ENCODE assay signal across 18 cellular contexts in genomic region chr1:224780736-224781135, GRCh38.
DNase-seq lines count a peak whose midpoint lies in the region; ATAC-seq and TF ChIP-seq lines count a peak whose summit lies in the region.
"Had no signal": no experiment of that assay in that cellular context is flagged by ENCODE, and none has a peak within 500 bp of the region (broad histone marks: within the 10 kb centered on the region; RNA-seq: fewer than 3 reads in every experiment).

No MANE protein-coding gene starts in this region.

- H3K4me1 ChIP-seq in GM23338 (ENCODE audit: insufficient read depth), result peaks cover 36% of the 10 kb centered on the region
- peaks cover 44% of the 10 kb centered on the region for H3K4me1 ChIP-seq in OCI-LY7 (ENCODE audit: insufficient read depth, low read length, poor library complexity, severe bottlenecking)
- peaks cover 23% of the 10 kb centered on the region for H3K4me1 ChIP-seq in iPS-18a (ENCODE audit: control insufficient read depth, low read depth, low read length)
- peaks cover 4 to 6% of the 10 kb centered on the region in 2 experiments for H3K4me1 ChIP-seq in trophoblast cell (ENCODE audit: control insufficient read depth in 1 of 2, insufficient read depth in 2 of 2, low read length in 2 of 2)
- H3K4me1 ChIP-seq: A549, BE2C, Caco-2 had no signal

- no peak overlapping the region for H3K27ac Mint-ChIP-seq in GM23338
- H3K27ac Mint-ChIP-seq in stimulated activated naive B cell treated with anti-CD40 and anti-IgM and Interleukin-4, amounts not matched to agents 10 μg/mL and 1 μg/mL and 100 μg/mL, for 72 hours, result no peak overlapping the region
- no peak overlapping the region for H3K27ac Mint-ChIP-seq in CD4-positive, alpha-beta T cell
- H3K27ac Mint-ChIP-seq: CD8-positive, alpha-beta memory T cell had no signal

- no peak overlapping the region for H2BK5ac ChIP-seq in trophoblast cell (ENCODE audit: low read depth, low read length, poor library complexity)

- DNase-seq in GM23338 (ENCODE audit: low spot score), result peak; percentile 26
- DNase-seq in OCI-LY7 (ENCODE audit: low spot score), result no peak
- DNase-seq in trophoblast cell, result no peak
- DNase-seq in stimulated activated naive B cell treated with anti-CD40 and anti-IgM and Interleukin-4, amounts not matched to agents 10 μg/mL and 1 μg/mL and 100 μg/mL, for 72 hours, result no peak
- no peak for DNase-seq in anterior cingulate cortex (lab: John Stamatoyannopoulos, UW)
- DNase-seq in CD4-positive, alpha-beta T cell, result no peak
- DNase-seq: BE2C; Caco-2; CD8-positive, alpha-beta memory T cell; GOT3; HCEC 1CT had no signal

- CTCF ChIA-PET in OCI-LY7 (lab: Charles Lee; ENCODE audit: unreplicated experiment), result interaction anchor here (0.7 kb wide), 1 partner anchor 192 kb away, joined by 3 read pairs; no protein-coding TSS in a partner anchor
- CTCF ChIA-PET in CD4-positive, alpha-beta T cell (lab: Charles Lee), result no interaction called here

- H2AK5ac ChIP-seq in trophoblast cell (ENCODE audit: low read length), result no peak overlapping the region

- H3K4me3 ChIP-seq in GM23338 (no peak overlapping the region), OCI-LY7 (ENCODE audit: low read depth, low read length, poor library complexity, severe bottlenecking) (no peak overlapping the region), iPS-18a (ENCODE audit: low read length) (peak overlapping the region; percentile 3), trophoblast cell (ENCODE audit: low read depth, low read length) (no peak overlapping the region)
- H3K4me3 ChIP-seq: A549, GM12878 had no signal

- H3K4me3 Mint-ChIP-seq in GM23338, result no peak overlapping the region
- no peak overlapping the region for H3K4me3 Mint-ChIP-seq in stimulated activated naive B cell treated with anti-CD40 and anti-IgM and Interleukin-4, amounts not matched to agents 10 μg/mL and 1 μg/mL and 100 μg/mL, for 72 hours
- H3K4me3 Mint-ChIP-seq in CD4-positive, alpha-beta T cell, result no peak overlapping the region
- H3K4me3 Mint-ChIP-seq: CD8-positive, alpha-beta memory T cell had no signal

- H3K9me2 ChIP-seq in GM23338 (ENCODE audit: insufficient read depth) (peaks cover 5% of the 10 kb centered on the region; the same call in 1 of the 2 replicates), OCI-LY7 (ENCODE audit: insufficient read depth, low read length) (no peaks in the 10 kb centered on the region)

- POLR2A ChIA-PET in OCI-LY7 (lab: Charles Lee), result interaction anchor here (0.8 kb wide), 1 partner anchor 61 kb away, joined by 8 read pairs; no protein-coding TSS in a partner anchor
- POLR2A ChIA-PET in CD4-positive, alpha-beta T cell (lab: Charles Lee), result no interaction called here

- H2BK120ac ChIP-seq in trophoblast cell (ENCODE audit: insufficient read depth, low read length, poor library complexity), result no peak overlapping the region

- H3K4me2 ChIP-seq in GM23338 (peak overlapping the region; percentile 19), OCI-LY7 (ENCODE audit: low read length) (no peak overlapping the region), trophoblast cell (ENCODE audit: low read length) (no peak overlapping the region)
- H3K4me2 ChIP-seq: A549 had no signal

- H3K9me3 Mint-ChIP-seq in GM23338, result no peaks in the 10 kb centered on the region; the same call in 2 of the 3 replicates
- H3K9me3 Mint-ChIP-seq in stimulated activated naive B cell treated with anti-CD40 and anti-IgM and Interleukin-4, amounts not matched to agents 10 μg/mL and 1 μg/mL and 100 μg/mL, for 72 hours, result peaks cover 0 to 5% of the 10 kb centered on the region in 2 donors
- H3K9me3 Mint-ChIP-seq in CD4-positive, alpha-beta T cell, result no peaks in the 10 kb centered on the region
- H3K9me3 Mint-ChIP-seq: CD8-positive, alpha-beta memory T cell had no signal

- H3K23ac ChIP-seq in trophoblast cell (ENCODE audit: low read length), result peak overlapping the region; percentile 78

- H4K12ac ChIP-seq in trophoblast cell (ENCODE audit: low read depth, low read length), result no peak overlapping the region

- intact Hi-C loops in OCI-LY7 (cut with micrococcal nuclease; ENCODE audit: unreplicated experiment), result no loop called here
- intact Hi-C loops in CD4-positive, alpha-beta T cell (cut with DNase I, micrococcal nuclease), result no loop called here

- H3F3A ChIP-seq in GM23338 (replicated peaks; ENCODE audit: low read depth), result no peaks in the 10 kb centered on the region; the same call in 1 of the 2 replicates

- H4K8ac ChIP-seq in trophoblast cell (ENCODE audit: low read depth, low read length), result no peak overlapping the region

- no peak overlapping the region for H3K27ac ChIP-seq in GM23338 (ENCODE audit: low read depth)
- H3K27ac ChIP-seq in OCI-LY7 (ENCODE audit: low read depth, low read length, poor library complexity, severe bottlenecking), result no peak overlapping the region
- H3K27ac ChIP-seq in iPS-18a (ENCODE audit: low read length), result no peak overlapping the region
- no peak overlapping the region for H3K27ac ChIP-seq in trophoblast cell (ENCODE audit: low read depth, low read length)
- no peak overlapping the region for H3K27ac ChIP-seq in CD4-positive, alpha-beta T cell (ENCODE audit: low read depth, low read length)
- H3K27ac ChIP-seq: A549, C4-2B, KMS-11 had no signal

- no peak overlapping the region for H3K4ac ChIP-seq in trophoblast cell (ENCODE audit: low read depth, low read length)

- no peak overlapping the region for H4K91ac ChIP-seq in trophoblast cell (ENCODE audit: low read depth, low read length)

- no peak for TF ChIP-seq CTCF in GM23338 (conservative IDR thresholded peaks at IDR 0.05; ENCODE audit: low read depth in 2 of 2)
- no peak for TF ChIP-seq CTCF in OCI-LY7 (conservative IDR thresholded peaks at IDR 0.05; ENCODE audit: low read length)
- no peak for TF ChIP-seq CTCF in CD4-positive, alpha-beta T cell (IDR thresholded peaks at IDR 0.05)

- H3K27me3 Mint-ChIP-seq in GM23338 (ENCODE audit: insufficient read depth, low read depth, poor library complexity), result no peaks in the 10 kb centered on the region
- no peaks in the 10 kb centered on the region for H3K27me3 Mint-ChIP-seq in stimulated activated naive B cell treated with anti-CD40 and anti-IgM and Interleukin-4, amounts not matched to agents 10 μg/mL and 1 μg/mL and 100 μg/mL, for 72 hours
- H3K27me3 Mint-ChIP-seq in CD4-positive, alpha-beta T cell, result no peaks in the 10 kb centered on the region

- H3K36me3 ChIP-seq in GM23338 (ENCODE audit: insufficient read depth), result no peaks in the 10 kb centered on the region
- H3K36me3 ChIP-seq in OCI-LY7 (ENCODE audit: insufficient read depth, low read length), result no peaks in the 10 kb centered on the region; the same call in 1 of the 2 replicates
- H3K36me3 ChIP-seq in iPS-18a (ENCODE audit: control insufficient read depth, low read depth, low read length), result no peaks in the 10 kb centered on the region
- no peaks in the 10 kb centered on the region for H3K36me3 ChIP-seq in trophoblast cell (ENCODE audit: control insufficient read depth in 1 of 2, insufficient read depth in 2 of 2, low read length in 2 of 2)
- H3K36me3 ChIP-seq: BE2C had no signal

- H3K9me3 ChIP-seq in OCI-LY7 (ENCODE audit: low read length) (no peaks in the 10 kb centered on the region), iPS-18a (ENCODE audit: control insufficient read depth, low read depth, low read length) (no peaks in the 10 kb centered on the region), trophoblast cell (ENCODE audit: insufficient read depth, low read depth, low read length) (no peaks in the 10 kb centered on the region)
- H3K9me3 ChIP-seq in CD4-positive, alpha-beta T cell (ENCODE audit: control insufficient read depth, low read length), result no peaks in the 10 kb centered on the region
- H3K9me3 ChIP-seq: A549, BE2C, Caco-2 had no signal

- H4K20me1 ChIP-seq in GM23338 (replicated peaks; ENCODE audit: insufficient read depth), result no peaks in the 10 kb centered on the region
- H4K20me1 ChIP-seq in OCI-LY7 (ENCODE audit: insufficient read depth, low read length), result no peaks in the 10 kb centered on the region

- H3K79me2 ChIP-seq in GM23338 (replicated peaks; ENCODE audit: insufficient read depth) (no peaks in the 10 kb centered on the region), OCI-LY7 (ENCODE audit: insufficient read depth, low read depth, low read length) (no peaks in the 10 kb centered on the region), trophoblast cell (ENCODE audit: control insufficient read depth, insufficient read depth, low read length, poor library complexity) (no peaks in the 10 kb centered on the region)

- H3K14ac ChIP-seq in trophoblast cell (ENCODE audit: low read length), result no peak overlapping the region

- H2BK12ac ChIP-seq in trophoblast cell (ENCODE audit: low read length), result no peak overlapping the region

- peaks cover 13% of the 10 kb centered on the region; the same call in 1 of the 2 replicates for H3K27me3 ChIP-seq in GM23338 (ENCODE audit: insufficient read depth)
- H3K27me3 ChIP-seq in iPS-18a (ENCODE audit: control insufficient read depth, insufficient read depth, low read length), result peaks cover 5% of the 10 kb centered on the region
- H3K27me3 ChIP-seq in trophoblast cell (ENCODE audit: insufficient read depth, low read length), result no peaks in the 10 kb centered on the region
- H3K27me3 ChIP-seq in CD4-positive, alpha-beta T cell (ENCODE audit: control insufficient read depth, insufficient read depth, low read length), result no peaks in the 10 kb centered on the region
- H3K27me3 ChIP-seq: BE2C had no signal

- WGBS in trophoblast cell (ENCODE audit: extremely low coverage, insufficient coverage, insufficient read length), result no CpG with 5 or more reads among the region's 5 CpGs

- no TSS peak for BruUV-seq in OCI-LY7 (replicated peaks; lab: Mats Ljungman, UMichigan)

- ATAC-seq in GM23338 (peak; percentile 70), GM21825 (IDR thresholded peaks at IDR 0.05; ENCODE audit: unreplicated experiment) (no peak)
- no peak for ATAC-seq in stimulated activated naive B cell treated with anti-CD40 and anti-IgM and Interleukin-4, amounts not matched to agents 10 μg/mL and 1 μg/mL and 100 μg/mL, for 72 hours (replicated peaks)
- no peak for ATAC-seq in CD4-positive, alpha-beta T cell (ENCODE audit: poor library complexity)
- ATAC-seq: A549, GM12878, HepG2 had no signal

- H3K79me1 ChIP-seq in trophoblast cell (ENCODE audit: low read length), result no peaks in the 10 kb centered on the region

- H3K9ac ChIP-seq in iPS-18a (ENCODE audit: low read length) (no peak overlapping the region), trophoblast cell (ENCODE audit: low read length) (no peak overlapping the region)
- H3K9ac ChIP-seq: KMS-11 had no signal

- H3K36me3 Mint-ChIP-seq in GM23338 (ENCODE audit: low read depth), result no peaks in the 10 kb centered on the region
- H3K36me3 Mint-ChIP-seq in stimulated activated naive B cell treated with anti-CD40 and anti-IgM and Interleukin-4, amounts not matched to agents 10 μg/mL and 1 μg/mL and 100 μg/mL, for 72 hours, result no peaks in the 10 kb centered on the region
- H3K36me3 Mint-ChIP-seq in CD4-positive, alpha-beta T cell (ENCODE audit: low read depth), result no peaks in the 10 kb centered on the region
- H3K36me3 Mint-ChIP-seq: CD8-positive, alpha-beta memory T cell had no signal

- no peak overlapping the region for H3K18ac ChIP-seq in trophoblast cell (ENCODE audit: low read length)

- H2AFZ ChIP-seq in GM23338 (no peak overlapping the region), OCI-LY7 (ENCODE audit: low read length) (peak overlapping the region; percentile 21; the same call in 1 of the 2 replicates), trophoblast cell (ENCODE audit: insufficient read depth, low read length, poor library complexity) (no peak overlapping the region)

- H3K4me1 Mint-ChIP-seq in GM23338, result peaks cover 43% of the 10 kb centered on the region
- H3K4me1 Mint-ChIP-seq in stimulated activated naive B cell treated with anti-CD40 and anti-IgM and Interleukin-4, amounts not matched to agents 10 μg/mL and 1 μg/mL and 100 μg/mL, for 72 hours, result peaks cover 12 to 21% of the 10 kb centered on the region in 2 donors
- H3K4me1 Mint-ChIP-seq in CD4-positive, alpha-beta T cell (ENCODE audit: low read depth), result peaks cover 21% of the 10 kb centered on the region
